10 cellular contexts compared by ENCODE assay signal in the genomic region with DNA sequence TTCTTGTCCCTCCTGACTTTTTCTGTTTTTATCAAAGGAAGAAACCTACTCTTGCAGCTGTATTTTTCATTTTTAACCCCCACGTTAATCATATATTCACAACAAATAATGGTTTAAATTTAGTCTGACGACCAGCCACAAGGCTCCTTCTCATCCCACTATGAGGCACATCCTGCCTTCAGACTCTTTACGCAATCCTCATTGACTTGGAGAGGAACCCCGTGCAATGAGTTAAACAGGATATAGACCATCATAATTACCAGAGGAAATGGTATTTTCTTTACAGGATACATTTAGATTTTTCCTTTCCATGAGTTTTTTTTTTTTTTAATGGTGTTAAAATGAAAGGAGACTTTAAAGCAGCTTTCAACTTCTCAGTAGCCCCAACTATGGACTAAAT.
DNase-seq lines count a peak whose midpoint lies in the region; TF ChIP-seq lines count a peak whose summit lies in the region.
"Had no signal": no experiment of that assay in that cellular context is flagged by ENCODE, and none has a peak within 500 bp of the region (broad histone marks: within the 10 kb centered on the region; RNA-seq: fewer than 3 reads in every experiment).

No MANE protein-coding gene starts in this region.

- peak; percentile 62 for DNase-seq in MG63
- no peak for DNase-seq in chondrocyte (ENCODE audit: low spot score)
- DNase-seq in lung microvascular endothelial cell (ENCODE audit: low read depth in 2 of 2) = peak; percentile 91 to 95
- DNase-seq in stimulated activated CD4-positive, alpha-beta T cell treated with anti-CD3 and anti-CD28 coated beads, Interleukin-1b, Interleukin-23, amount 100 ng/mL, for 48 hours = no peak
- DNase-seq in RPMI8226 = no peak
- DNase-seq in NCI-H2107 treated with DMSO at 0.1 percent for 48 hours (lab: John Stamatoyannopoulos, UW; ENCODE audit: unreplicated experiment) = no peak
- DNase-seq in activated CD4-positive, alpha-beta memory T cell treated with anti-CD3 and anti-CD28 coated beads for 36 hours = no peak
- DNase-seq: activated T-cell treated with anti-CD3 and anti-CD28 coated beads for 4 hours; stimulated activated naive CD4-positive, alpha-beta T cell had no signal

- H3K4me1 Mint-ChIP-seq in chondrocyte (ENCODE audit: low read depth) = peaks cover 68% of the 10 kb centered on the region
- H3K4me1 Mint-ChIP-seq in activated CD4-positive, alpha-beta memory T cell treated with anti-CD3 and anti-CD28 coated beads for 36 hours (ENCODE audit: low read depth) = no peaks in the 10 kb centered on the region

- H3K36me3 Mint-ChIP-seq in chondrocyte (ENCODE audit: low read depth) = no peaks in the 10 kb centered on the region
- H3K36me3 Mint-ChIP-seq in activated CD4-positive, alpha-beta memory T cell treated with anti-CD3 and anti-CD28 coated beads for 36 hours = no peaks in the 10 kb centered on the region

- peaks cover 0 to 61% (median 41%) of the 10 kb centered on the region in 10 experiments; a peak in 17 of 20 replicates for H3K4me1 ChIP-seq in BLaER1 treated with 17β-estradiol and CSF1 and Interleukin-3, amounts not matched to agents 10 nM and 100 nM

- H3K9me3 ChIP-seq in BLaER1 treated with 17β-estradiol and CSF1 and Interleukin-3, amounts not matched to agents 10 nM and 100 nM (replicated peaks in 1 of 11) = no peaks in the 10 kb centered on the region
- H3K9me3 ChIP-seq in MG63 = no peaks in the 10 kb centered on the region

- POLR2A ChIA-PET in activated CD4-positive, alpha-beta memory T cell treated with anti-CD3 and anti-CD28 coated beads for 36 hours (lab: Charles Lee) = no interaction called here

- H3K27me3 ChIP-seq in BLaER1 treated with 17β-estradiol and CSF1 and Interleukin-3, amounts not matched to agents 10 nM and 100 nM = peaks cover 0 to 54% (median 0%) of the 10 kb centered on the region in 11 experiments; a peak in 4 of 22 replicates
- H3K27me3 ChIP-seq in MG63 = no peaks in the 10 kb centered on the region

- H3K4me3 Mint-ChIP-seq in chondrocyte (ENCODE audit: unreplicated experiment) = no peak overlapping the region
- no peak overlapping the region for H3K4me3 Mint-ChIP-seq in activated CD4-positive, alpha-beta memory T cell treated with anti-CD3 and anti-CD28 coated beads for 36 hours

- intact Hi-C loops in activated CD4-positive, alpha-beta memory T cell treated with anti-CD3 and anti-CD28 coated beads for 36 hours (cut with micrococcal nuclease) = no loop called here

- peak overlapping the region; percentile 71 for H3K27ac Mint-ChIP-seq in chondrocyte (ENCODE audit: unreplicated experiment)
- H3K27ac Mint-ChIP-seq in activated CD4-positive, alpha-beta memory T cell treated with anti-CD3 and anti-CD28 coated beads for 36 hours = no peak overlapping the region

- no peak overlapping the region for H3K4me3 ChIP-seq in BLaER1 treated with 17β-estradiol and CSF1 and Interleukin-3, amounts not matched to agents 10 nM and 100 nM
- H3K4me3 ChIP-seq in MG63 = no peak overlapping the region

- H3K27me3 Mint-ChIP-seq in chondrocyte (ENCODE audit: low read depth) = no peaks in the 10 kb centered on the region
- peaks cover 4% of the 10 kb centered on the region for H3K27me3 Mint-ChIP-seq in activated CD4-positive, alpha-beta memory T cell treated with anti-CD3 and anti-CD28 coated beads for 36 hours

- no peaks in the 10 kb centered on the region for H4K20me1 ChIP-seq in BLaER1 treated with 17β-estradiol and CSF1 and Interleukin-3, amounts not matched to agents 10 nM and 100 nM

- CTCF ChIA-PET in activated CD4-positive, alpha-beta memory T cell treated with anti-CD3 and anti-CD28 coated beads for 36 hours (lab: Charles Lee) = no interaction called here

- H3K9ac ChIP-seq in BLaER1 treated with 17β-estradiol and CSF1 and Interleukin-3, amounts not matched to agents 10 nM and 100 nM = peak overlapping the region in 6 of 11 experiments; percentile 15 to 61 (median 34); a peak in 7 of 22 replicates

- no peaks in the 10 kb centered on the region for H3K36me3 ChIP-seq in BLaER1 treated with 17β-estradiol and CSF1 and Interleukin-3, amounts not matched to agents 10 nM and 100 nM
- H3K36me3 ChIP-seq in MG63 = peaks cover 34% of the 10 kb centered on the region

- no peak for TF ChIP-seq CTCF in chondrocyte (IDR thresholded peaks at IDR 0.05)

- no peaks in the 10 kb centered on the region for H3K9me3 Mint-ChIP-seq in chondrocyte (ENCODE audit: low read depth)
- H3K9me3 Mint-ChIP-seq in activated CD4-positive, alpha-beta memory T cell treated with anti-CD3 and anti-CD28 coated beads for 36 hours = no peaks in the 10 kb centered on the region

- peak overlapping the region in 8 of 11 experiments; percentile 25 to 77 (median 73); a peak in 16 of 22 replicates for H3K27ac ChIP-seq in BLaER1 treated with 17β-estradiol and CSF1 and Interleukin-3, amounts not matched to agents 10 nM and 100 nM

- peak overlapping the region in 10 of 11 experiments; percentile 20 to 83 (median 72); a peak in 20 of 22 replicates for H3K4me2 ChIP-seq in BLaER1 treated with 17β-estradiol and CSF1 and Interleukin-3, amounts not matched to agents 10 nM and 100 nM

Comparison
In these comparisons a context has a peak if more than half of its experiments do, and no peak if none do; other contexts are left out.
1. DNase-seq: peak in MG63 (single experiment) and lung microvascular endothelial cell (2 of 2); none in chondrocyte (single experiment), stimulated activated CD4-positive, alpha-beta T cell treated with anti-CD3 and anti-CD28 coated beads, Interleukin-1b, Interleukin-23, amount 100 ng/mL, for 48 hours (single experiment), RPMI8226 (single experiment), NCI-H2107 treated with DMSO at 0.1 percent for 48 hours (single experiment) and activated CD4-positive, alpha-beta memory T cell treated with anti-CD3 and anti-CD28 coated beads for 36 hours (single experiment).